Comparison of ENCODE assay signal across 1 cellular context in the genomic region with DNA sequence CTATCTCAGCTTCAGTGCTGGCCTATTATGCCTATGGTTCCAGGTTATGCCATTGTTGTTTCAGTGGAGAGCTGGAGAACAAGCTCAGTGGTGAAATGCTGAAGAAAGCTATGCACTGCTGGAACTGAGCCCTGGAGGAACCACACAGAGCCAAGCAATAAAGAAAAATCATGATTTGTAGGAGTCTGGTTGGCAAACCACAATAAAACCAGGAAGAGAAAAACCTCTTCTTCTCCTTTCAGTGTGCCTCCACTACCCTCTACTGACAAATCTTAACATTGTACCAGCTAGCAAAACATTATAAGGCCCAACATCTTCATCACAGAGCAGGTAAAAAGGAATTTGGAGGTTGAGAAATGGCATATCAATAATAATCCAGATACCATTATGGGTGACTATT.
TF ChIP-seq lines count a peak whose summit lies in the region.

No MANE protein-coding gene starts in this region.

TF ChIP-seq in H1, 55 proteins besides CTCF, POLR2A, EP300 and RAD21:
- TF ChIP-seq KDM4A (IDR thresholded peaks at IDR 0.05; ENCODE audit: low read depth, low read length, severe bottlenecking): no peak
- TF ChIP-seq, protein P1, sequence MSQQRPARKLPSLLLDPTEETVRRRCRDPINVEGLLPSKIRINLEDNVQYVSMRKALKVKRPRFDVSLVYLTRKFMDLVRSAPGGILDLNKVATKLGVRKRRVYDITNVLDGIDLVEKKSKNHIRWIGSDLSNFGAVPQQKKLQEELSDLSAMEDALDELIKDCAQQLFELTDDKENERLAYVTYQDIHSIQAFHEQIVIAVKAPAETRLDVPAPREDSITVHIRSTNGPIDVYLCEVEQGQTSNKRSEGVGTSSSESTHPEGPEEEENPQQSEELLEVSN (IDR thresholded peaks at IDR 0.05): no peak
- no peak for TF ChIP-seq SRF (IDR thresholded peaks at IDR 0.05; ENCODE audit: low read depth, low read length)
- no peak for TF ChIP-seq RNF2 (IDR thresholded peaks at IDR 0.05; ENCODE audit: borderline replicate concordance, low read depth, low read length, missing control alignments, poor library complexity, severe bottlenecking)
- no peak for TF ChIP-seq SIN3A (conservative IDR thresholded peaks at IDR 0.05 in 1 of 2, IDR thresholded peaks at IDR 0.05 in 1 of 2; ENCODE audit: low read depth in 1 of 2, low read length in 2 of 2)
- no peak for TF ChIP-seq HDAC6 (IDR thresholded peaks at IDR 0.05; ENCODE audit: low read depth, low read length)
- TF ChIP-seq BCL11A (IDR thresholded peaks at IDR 0.05; ENCODE audit: low read depth in 2 of 2, low read length in 2 of 2): no peak
- TF ChIP-seq CREB1 (IDR thresholded peaks at IDR 0.05): no peak
- TF ChIP-seq EZH2 (IDR thresholded peaks at IDR 0.05; ENCODE audit: low read depth, low read length, severe bottlenecking): no peak
- no peak for TF ChIP-seq RXRA (IDR thresholded peaks at IDR 0.05; ENCODE audit: insufficient read depth, low read depth, low read length)
- no peak for TF ChIP-seq MAFK (IDR thresholded peaks at IDR 0.05; ENCODE audit: low read depth, low read length)
- no peak for TF ChIP-seq SP2 (IDR thresholded peaks at IDR 0.05; ENCODE audit: low read length)
